ENCODE assay signal across 1 cellular context in genomic region chr11:72782081-72782920, GRCh38.
TF ChIP-seq lines count a peak whose summit lies in the region.

No MANE protein-coding gene starts in this region.

TF ChIP-seq in SK-N-SH, 30 proteins besides CTCF, POLR2A, EP300 and RAD21:
- TF ChIP-seq EZH2phosphoT487 (IDR thresholded peaks at IDR 0.05; ENCODE audit: borderline replicate concordance, low read depth), result no peak
- TF ChIP-seq FOSL2 (IDR thresholded peaks at IDR 0.05; ENCODE audit: borderline replicate concordance, low read depth), result no peak
- TF ChIP-seq USF1 (IDR thresholded peaks at IDR 0.05; ENCODE audit: borderline replicate concordance, low read depth), result no peak
- TF ChIP-seq, protein P1, sequence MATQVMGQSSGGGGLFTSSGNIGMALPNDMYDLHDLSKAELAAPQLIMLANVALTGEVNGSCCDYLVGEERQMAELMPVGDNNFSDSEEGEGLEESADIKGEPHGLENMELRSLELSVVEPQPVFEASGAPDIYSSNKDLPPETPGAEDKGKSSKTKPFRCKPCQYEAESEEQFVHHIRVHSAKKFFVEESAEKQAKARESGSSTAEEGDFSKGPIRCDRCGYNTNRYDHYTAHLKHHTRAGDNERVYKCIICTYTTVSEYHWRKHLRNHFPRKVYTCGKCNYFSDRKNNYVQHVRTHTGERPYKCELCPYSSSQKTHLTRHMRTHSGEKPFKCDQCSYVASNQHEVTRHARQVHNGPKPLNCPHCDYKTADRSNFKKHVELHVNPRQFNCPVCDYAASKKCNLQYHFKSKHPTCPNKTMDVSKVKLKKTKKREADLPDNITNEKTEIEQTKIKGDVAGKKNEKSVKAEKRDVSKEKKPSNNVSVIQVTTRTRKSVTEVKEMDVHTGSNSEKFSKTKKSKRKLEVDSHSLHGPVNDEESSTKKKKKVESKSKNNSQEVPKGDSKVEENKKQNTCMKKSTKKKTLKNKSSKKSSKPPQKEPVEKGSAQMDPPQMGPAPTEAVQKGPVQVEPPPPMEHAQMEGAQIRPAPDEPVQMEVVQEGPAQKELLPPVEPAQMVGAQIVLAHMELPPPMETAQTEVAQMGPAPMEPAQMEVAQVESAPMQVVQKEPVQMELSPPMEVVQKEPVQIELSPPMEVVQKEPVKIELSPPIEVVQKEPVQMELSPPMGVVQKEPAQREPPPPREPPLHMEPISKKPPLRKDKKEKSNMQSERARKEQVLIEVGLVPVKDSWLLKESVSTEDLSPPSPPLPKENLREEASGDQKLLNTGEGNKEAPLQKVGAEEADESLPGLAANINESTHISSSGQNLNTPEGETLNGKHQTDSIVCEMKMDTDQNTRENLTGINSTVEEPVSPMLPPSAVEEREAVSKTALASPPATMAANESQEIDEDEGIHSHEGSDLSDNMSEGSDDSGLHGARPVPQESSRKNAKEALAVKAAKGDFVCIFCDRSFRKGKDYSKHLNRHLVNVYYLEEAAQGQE (IDR thresholded peaks at IDR 0.05; ENCODE audit: low read depth, low read length), result no peak
- no peak for TF ChIP-seq POLR2AphosphoS5 (IDR thresholded peaks at IDR 0.05; ENCODE audit: low read depth, low read length)
- TF ChIP-seq MEF2A (IDR thresholded peaks at IDR 0.05; ENCODE audit: borderline replicate concordance, low read depth), result no peak
- TF ChIP-seq TCF12 (IDR thresholded peaks at IDR 0.05), result no peak
